In genomic region chr12:132078190-132078589, GRCh38 we compare ENCODE assay signal across 12 cellular contexts.
DNase-seq lines count a peak whose midpoint lies in the region; TF ChIP-seq lines count a peak whose summit lies in the region.
"Had no signal": no experiment of that assay in that cellular context is flagged by ENCODE, and none has a peak within 500 bp of the region (broad histone marks: within the 10 kb centered on the region; RNA-seq: fewer than 3 reads in every experiment).

No MANE protein-coding gene starts in this region.

- no peak for TF ChIP-seq POLR2A in suprapubic skin (IDR thresholded peaks at IDR 0.05)

- H3K36me3 ChIP-seq in brain microvascular endothelial cell (replicated peaks): peaks cover 24% of the 10 kb centered on the region
- H3K36me3 ChIP-seq in suprapubic skin: peaks cover 51% of the 10 kb centered on the region

- DNase-seq in AG09319 (ENCODE audit: extremely low read depth, low read depth) (peak; percentile 67), HS-5 (ENCODE audit: low read depth) (peak; percentile 64), brain microvascular endothelial cell (peak; percentile 57), myocyte (ENCODE audit: low read depth) (peak; percentile 61), NCI-H2227 treated with DMSO at 0.1 percent for 48 hours (lab: John Stamatoyannopoulos, UW) (no peak), suprapubic skin (ENCODE audit: low spot score in 2 of 2) (no peak), T-helper 2 cell (no peak)
- DNase-seq in activated CD4-positive, alpha-beta T cell treated with anti-CD3 and anti-CD28 coated beads for 4 hours: no peak
- DNase-seq: mesenchymal stem cell, NCI-H1048, NCI-H526, psoas muscle had no signal

- 74% methylated on average over 6 of the region's 6 CpGs for WGBS in suprapubic skin

- H3K27me3 ChIP-seq in brain microvascular endothelial cell (replicated peaks) (no peaks in the 10 kb centered on the region), suprapubic skin (no peaks in the 10 kb centered on the region)

- peaks cover 13% of the 10 kb centered on the region for H3K4me1 ChIP-seq in suprapubic skin

- H3K4me3 ChIP-seq in brain microvascular endothelial cell (ENCODE audit: low read depth, low read length) (no peak overlapping the region), suprapubic skin (no peak overlapping the region)
- H3K4me3 ChIP-seq: psoas muscle had no signal

- TF ChIP-seq CTCF in AG09319 (IDR thresholded peaks at IDR 0.05; ENCODE audit: low read depth, low read length): no peak
- no peak for TF ChIP-seq CTCF in brain microvascular endothelial cell (IDR thresholded peaks at IDR 0.05; ENCODE audit: low read depth, low read length, missing control alignments)
- TF ChIP-seq CTCF in suprapubic skin (IDR thresholded peaks at IDR 0.05): no peak

- in situ Hi-C loops in brain microvascular endothelial cell (cut with HindIII; ENCODE audit: low pct_ligation_motif_present, low sequenced_read_pairs): no loop called here

- no peak for TF ChIP-seq EP300 in suprapubic skin (IDR thresholded peaks at IDR 0.05)

- H3K27ac ChIP-seq in brain microvascular endothelial cell: no peak overlapping the region
- no peak overlapping the region for H3K27ac ChIP-seq in suprapubic skin
- H3K27ac ChIP-seq: psoas muscle had no signal

- H3K9me3 ChIP-seq in suprapubic skin: no peaks in the 10 kb centered on the region
- H3K9me3 ChIP-seq: psoas muscle had no signal

Comparison
In these comparisons a context has a peak if more than half of its experiments do, and no peak if none do; other contexts are left out.
1. DNase-seq: peak in AG09319 (single experiment), HS-5 (single experiment), brain microvascular endothelial cell (single experiment) and myocyte (single experiment); none in NCI-H2227 treated with DMSO at 0.1 percent for 48 hours (single experiment), activated CD4-positive, alpha-beta T cell treated with anti-CD3 and anti-CD28 coated beads for 4 hours (0 of 2), suprapubic skin (0 of 2) and T-helper 2 cell (0 of 5).